ENCODE assay signal across 14 cellular contexts in genomic region chr3:122112754-122113153, GRCh38. TPM values are rescaled to one million over a fixed set of nuclear protein-coding genes. Genes with fewer than 3 reads are reported as not detected.
"Had no signal": no experiment of that assay in that cellular context is flagged by ENCODE, and none has a peak within 500 bp of the region (broad histone marks: within the 10 kb centered on the region; RNA-seq: fewer than 3 reads in every experiment).

No MANE protein-coding gene starts in this region.

- H3K4me1 ChIP-seq: suprapubic skin had no signal

- H3K27ac ChIP-seq: suprapubic skin had no signal

- ATAC-seq: effector memory CD8-positive, alpha-beta T cell; right cardiac atrium; stimulated activated naive CD8-positive, alpha-beta T cell treated with anti-CD3 and anti-CD28 coated beads, Interleukin-15, Interleukin-2, amounts not matched to agents 100 U/mL and 50 U/mL, for 24 hours had no signal

- H3K27me3 ChIP-seq: suprapubic skin had no signal

- DNase-seq: activated CD4-positive, alpha-beta T cell treated with anti-CD3 and anti-CD28 coated beads, Interleukin-2, amount 10 ng/mL, durations not matched to agents 24 days and 14 days; activated CD4-positive, CD25-positive, alpha-beta regulatory T cell; activated CD8-positive, alpha-beta memory T cell treated with anti-CD3 and anti-CD28 coated beads for 24 hours; activated naive CD8-positive, alpha-beta T cell treated with anti-CD3 and anti-CD28 coated beads, Interleukin-2, amount 10 ng/mL, durations not matched to agents 7 days and 5 days; effector memory CD8-positive, alpha-beta T cell; head of caudate nucleus; immature natural killer cell; right cardiac atrium; small intestine; stimulated activated naive CD8-positive, alpha-beta T cell treated with anti-CD3 and anti-CD28 coated beads, Interleukin-15, Interleukin-2, amounts not matched to agents 100 U/mL and 50 U/mL, for 24 hours; trophoblast cell had no signal

- FAIRE-seq: frontal cortex, small intestine had no signal

- H3K9me3 ChIP-seq: suprapubic skin had no signal

- H3K4me3 ChIP-seq: suprapubic skin had no signal

- H3K36me3 ChIP-seq: suprapubic skin had no signal

RNA-seq across cellular contexts. Expression of gene CD86, which starts 57.6 kb away (rescaled TPM):
- total RNA-seq: progenitor cell of endocrine pancreas had no signal
